ENCODE assay signal across 8 cellular contexts in the genomic region with DNA sequence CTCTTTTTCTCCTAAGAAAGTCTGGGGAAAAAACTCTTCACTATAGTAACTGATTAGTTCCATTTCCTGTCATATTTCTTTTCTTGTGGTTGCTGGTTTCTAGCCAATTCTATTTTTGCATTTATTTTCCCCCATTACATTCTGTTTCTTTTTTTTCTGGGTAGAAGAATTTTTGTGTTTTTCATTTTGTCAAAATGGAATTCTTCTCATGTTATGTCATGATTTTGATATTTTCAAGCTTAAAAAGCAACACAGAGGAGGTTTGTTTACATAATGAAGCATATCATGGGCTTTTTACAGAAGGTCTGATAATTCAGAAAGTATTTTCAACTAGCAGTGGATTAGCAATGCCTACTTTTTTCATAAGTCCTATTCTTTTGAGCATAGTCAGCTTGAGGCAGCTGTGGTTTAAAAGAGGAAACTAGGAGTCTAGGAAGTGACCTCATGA.
DNase-seq lines count a peak whose midpoint lies in the region; ATAC-seq and TF ChIP-seq lines count a peak whose summit lies in the region.

No MANE protein-coding gene starts in this region.

- H3K27me3 Mint-ChIP-seq in natural killer cell (ENCODE audit: low read depth in 2 of 2) = no peaks in the 10 kb centered on the region
- H3K27me3 Mint-ChIP-seq in nephron progenitor cell (ENCODE audit: low read depth, poor library complexity) = peaks cover 3% of the 10 kb centered on the region
- H3K27me3 Mint-ChIP-seq in activated T-cell treated with anti-CD3 and anti-CD28 coated beads, Interleukin-2, amount 50 U/mL, for 72 hours (ENCODE audit: low read depth) = no peaks in the 10 kb centered on the region

- H3K9ac ChIP-seq in smooth muscle cell (ENCODE audit: low read depth) = peak overlapping the region; percentile 45

- no peaks in the 10 kb centered on the region for H3F3A ChIP-seq in smooth muscle cell (ENCODE audit: low read depth)

- peaks cover 25% of the 10 kb centered on the region for H3K4me1 ChIP-seq in smooth muscle cell (ENCODE audit: low read depth)

- H3K27ac Mint-ChIP-seq in natural killer cell (no peak overlapping the region), nephron progenitor cell (no peak overlapping the region)
- H3K27ac Mint-ChIP-seq in activated T-cell treated with anti-CD3 and anti-CD28 coated beads, Interleukin-2, amount 50 U/mL, for 72 hours = no peak overlapping the region

- H3K36me3 ChIP-seq in smooth muscle cell (ENCODE audit: low read depth) = no peaks in the 10 kb centered on the region

- peak; percentile 33 for ATAC-seq in GM19463 (IDR thresholded peaks at IDR 0.05; ENCODE audit: unreplicated experiment)
- no peak for ATAC-seq in natural killer cell
- ATAC-seq in activated T-cell treated with anti-CD3 and anti-CD28 coated beads, Interleukin-2, amount 50 U/mL, for 72 hours (replicated peaks in 1 of 2) = no peak

- no peaks in the 10 kb centered on the region for H4K20me1 ChIP-seq in smooth muscle cell (ENCODE audit: low read depth)

- H3K9me3 Mint-ChIP-seq in natural killer cell = peaks cover 0 to 3% of the 10 kb centered on the region in 2 donors
- no peaks in the 10 kb centered on the region for H3K9me3 Mint-ChIP-seq in nephron progenitor cell
- no peaks in the 10 kb centered on the region for H3K9me3 Mint-ChIP-seq in activated T-cell treated with anti-CD3 and anti-CD28 coated beads, Interleukin-2, amount 50 U/mL, for 72 hours

- no peaks in the 10 kb centered on the region for H3K9me3 ChIP-seq in smooth muscle cell (replicated peaks; ENCODE audit: low read depth)

- H3K4me1 Mint-ChIP-seq in natural killer cell = no peaks in the 10 kb centered on the region
- H3K4me1 Mint-ChIP-seq in nephron progenitor cell = no peaks in the 10 kb centered on the region
- H3K4me1 Mint-ChIP-seq in activated T-cell treated with anti-CD3 and anti-CD28 coated beads, Interleukin-2, amount 50 U/mL, for 72 hours (ENCODE audit: low read depth) = peaks cover 12% of the 10 kb centered on the region

- TF ChIP-seq CTCF in smooth muscle cell (IDR thresholded peaks at IDR 0.05; ENCODE audit: borderline replicate concordance, insufficient read depth, poor library complexity, severe bottlenecking) = no peak
- no peak for TF ChIP-seq CTCF in natural killer cell (IDR thresholded peaks at IDR 0.05)
- no peak for TF ChIP-seq CTCF in nephron progenitor cell (IDR thresholded peaks at IDR 0.05)

- H3K36me3 Mint-ChIP-seq in natural killer cell (no peaks in the 10 kb centered on the region), nephron progenitor cell (ENCODE audit: low read depth) (no peaks in the 10 kb centered on the region)
- H3K36me3 Mint-ChIP-seq in activated T-cell treated with anti-CD3 and anti-CD28 coated beads, Interleukin-2, amount 50 U/mL, for 72 hours (ENCODE audit: insufficient read depth in 2 of 2) = no peaks in the 10 kb centered on the region

- H3K4me3 Mint-ChIP-seq in natural killer cell (no peak overlapping the region), nephron progenitor cell (no peak overlapping the region)
- peak overlapping the region in 1 of 2 donors; percentile 7 for H3K4me3 Mint-ChIP-seq in activated T-cell treated with anti-CD3 and anti-CD28 coated beads, Interleukin-2, amount 50 U/mL, for 72 hours

- peak overlapping the region; percentile 84 for H3K27ac ChIP-seq in smooth muscle cell (ENCODE audit: low read depth)

- H3K27me3 ChIP-seq in smooth muscle cell (ENCODE audit: low read depth) = no peaks in the 10 kb centered on the region

- peak; percentile 79 for DNase-seq in MV-4-11 (lab: John Stamatoyannopoulos, UW)
- DNase-seq in fibroblast of gingiva (ENCODE audit: low read depth) = peak; percentile 76
- DNase-seq in smooth muscle cell (lab: John Stamatoyannopoulos, UW; ENCODE audit: unreplicated experiment) = no peak
- DNase-seq in natural killer cell = no peak
- no peak for DNase-seq in nephron progenitor cell
- DNase-seq in activated T-cell treated with anti-CD3 and anti-CD28 coated beads, Interleukin-2, amount 50 U/mL, for 72 hours = no peak
- DNase-seq in NCI-H2029 (lab: John Stamatoyannopoulos, UW) = no peak

- intact Hi-C loops in natural killer cell (cut with micrococcal nuclease) = no loop called here

- peak overlapping the region; percentile 77 for H3K4me2 ChIP-seq in smooth muscle cell

- peak overlapping the region; percentile 16 for H3K4me3 ChIP-seq in smooth muscle cell

- H2AFZ ChIP-seq in smooth muscle cell (ENCODE audit: low read depth) = peak overlapping the region; percentile 52

- H3K79me2 ChIP-seq in smooth muscle cell (ENCODE audit: low read depth) = no peaks in the 10 kb centered on the region

Comparison
In these comparisons a context has a peak if more than half of its experiments do, and no peak if none do; other contexts are left out.
1. DNase-seq: peak in MV-4-11 (single experiment) and fibroblast of gingiva (single experiment); none in smooth muscle cell (single experiment), natural killer cell (single experiment), nephron progenitor cell (single experiment), activated T-cell treated with anti-CD3 and anti-CD28 coated beads, Interleukin-2, amount 50 U/mL, for 72 hours (0 of 2) and NCI-H2029 (single experiment).